Comparison of ENCODE assay signal across 16 cellular contexts in genomic region chr14:56810341-56810740, GRCh38. TPM values are rescaled to one million over a fixed set of nuclear protein-coding genes. Genes with fewer than 3 reads are reported as not detected.
A peak's percentile ranks its signal among the peaks of the same experiment; 100 is the strongest.
DNase-seq lines count a peak whose midpoint lies in the region; ATAC-seq lines count a peak whose summit lies in the region.
"Had no signal": no experiment of that assay in that cellular context is flagged by ENCODE, and none has a peak within 500 bp of the region (broad histone marks: within the 10 kb centered on the region; RNA-seq: fewer than 3 reads in every experiment).

OTX2 (minus strand) TSS chr14:56810479; CDS start chr14:56805456, 5,023 bp downstream.

- ATAC-seq in activated T-cell treated with anti-CD3 and anti-CD28 coated beads, Interleukin-2, amount 50 U/mL, for 72 hours (replicated peaks in 1 of 2): no peak
- no peak for ATAC-seq in stimulated activated naive B cell treated with anti-CD40 and anti-IgM and Interleukin-4, amounts not matched to agents 10 μg/mL and 1 μg/mL and 100 μg/mL, for 72 hours (replicated peaks)
- no peak for ATAC-seq in HG03565 (IDR thresholded peaks at IDR 0.05; ENCODE audit: unreplicated experiment)
- ATAC-seq: esophagus mucosa had no signal

- H3K36me3 ChIP-seq in iPS-15b (ENCODE audit: control insufficient read depth, insufficient read depth, low read length): no peaks in the 10 kb centered on the region
- H3K36me3 ChIP-seq: brain microvascular endothelial cell, uterus had no signal

- no peak within 1 kb of the TSS for H3K9ac ChIP-seq in iPS-15b (ENCODE audit: low read depth, low read length)

- CTCF ChIA-PET in activated CD4-positive, alpha-beta memory T cell treated with anti-CD3 and anti-CD28 coated beads for 36 hours (lab: Charles Lee): no interaction called here

- peaks cover 88% of the 10 kb centered on the region for H3K27me3 Mint-ChIP-seq in activated T-cell treated with anti-CD3 and anti-CD28 coated beads, Interleukin-2, amount 50 U/mL, for 72 hours (ENCODE audit: low read depth)
- peaks cover 72% of the 10 kb centered on the region for H3K27me3 Mint-ChIP-seq in activated CD4-positive, alpha-beta memory T cell treated with anti-CD3 and anti-CD28 coated beads for 36 hours
- peaks cover 69 to 81% of the 10 kb centered on the region in 2 donors for H3K27me3 Mint-ChIP-seq in stimulated activated naive B cell treated with anti-CD40 and anti-IgM and Interleukin-4, amounts not matched to agents 10 μg/mL and 1 μg/mL and 100 μg/mL, for 72 hours

- peak within 1 kb of the TSS; percentile 57 for H3K4me3 ChIP-seq in iPS-15b (ENCODE audit: low read depth, low read length)
- H3K4me3 ChIP-seq: uterus had no signal

- H3K4me3 Mint-ChIP-seq in activated T-cell treated with anti-CD3 and anti-CD28 coated beads, Interleukin-2, amount 50 U/mL, for 72 hours: peak within 1 kb of the TSS; percentile 61 to 69
- peak within 1 kb of the TSS; percentile 24 for H3K4me3 Mint-ChIP-seq in activated CD4-positive, alpha-beta memory T cell treated with anti-CD3 and anti-CD28 coated beads for 36 hours
- H3K4me3 Mint-ChIP-seq in stimulated activated naive B cell treated with anti-CD40 and anti-IgM and Interleukin-4, amounts not matched to agents 10 μg/mL and 1 μg/mL and 100 μg/mL, for 72 hours: peak within 1 kb of the TSS; percentile 64 to 70

- POLR2A ChIA-PET in activated CD4-positive, alpha-beta memory T cell treated with anti-CD3 and anti-CD28 coated beads for 36 hours (lab: Charles Lee): no interaction called here

- DNase-seq in activated T-cell treated with anti-CD3 and anti-CD28 coated beads, Interleukin-2, amount 50 U/mL, for 72 hours: no peak
- DNase-seq in activated T-cell treated with anti-CD3 and anti-CD28 coated beads for 4 hours (no peak), OCI-M2 (lab: John Stamatoyannopoulos, UW; ENCODE audit: unreplicated experiment) (no peak)
- DNase-seq in activated CD4-positive, alpha-beta memory T cell treated with anti-CD3 and anti-CD28 coated beads for 36 hours: no peak
- no peak for DNase-seq in stimulated activated naive B cell treated with anti-CD40 and anti-IgM and Interleukin-4, amounts not matched to agents 10 μg/mL and 1 μg/mL and 100 μg/mL, for 72 hours
- no peak for DNase-seq in activated CD4-positive, CD25-positive, alpha-beta regulatory T cell treated with anti-CD3 and anti-CD28 coated beads, Interleukin-2, amount 50 U/mL, for 72 hours
- DNase-seq: activated CD8-positive, alpha-beta memory T cell treated with anti-CD3 and anti-CD28 coated beads, Interleukin-2, amount 50 U/mL, for 48 hours; brain microvascular endothelial cell; DMS79 treated with DMSO at 0.1 percent for 48 hours; Kasumi-1; small intestine; uterus had no signal

- H3K4me1 Mint-ChIP-seq in activated T-cell treated with anti-CD3 and anti-CD28 coated beads, Interleukin-2, amount 50 U/mL, for 72 hours (ENCODE audit: low read depth): peaks cover 35% of the 10 kb centered on the region
- H3K4me1 Mint-ChIP-seq in activated CD4-positive, alpha-beta memory T cell treated with anti-CD3 and anti-CD28 coated beads for 36 hours (ENCODE audit: low read depth): peaks cover 20% of the 10 kb centered on the region
- peaks cover 9 to 24% of the 10 kb centered on the region in 2 donors for H3K4me1 Mint-ChIP-seq in stimulated activated naive B cell treated with anti-CD40 and anti-IgM and Interleukin-4, amounts not matched to agents 10 μg/mL and 1 μg/mL and 100 μg/mL, for 72 hours

- peaks cover 7 to 17% of the 10 kb centered on the region in 2 donors for H3K36me3 Mint-ChIP-seq in activated T-cell treated with anti-CD3 and anti-CD28 coated beads, Interleukin-2, amount 50 U/mL, for 72 hours (ENCODE audit: insufficient read depth in 2 of 2)
- peaks cover 17% of the 10 kb centered on the region for H3K36me3 Mint-ChIP-seq in activated CD4-positive, alpha-beta memory T cell treated with anti-CD3 and anti-CD28 coated beads for 36 hours
- peaks cover 9 to 11% of the 10 kb centered on the region in 2 donors for H3K36me3 Mint-ChIP-seq in stimulated activated naive B cell treated with anti-CD40 and anti-IgM and Interleukin-4, amounts not matched to agents 10 μg/mL and 1 μg/mL and 100 μg/mL, for 72 hours

- peaks cover 73% of the 10 kb centered on the region for H3K27me3 ChIP-seq in iPS-15b (ENCODE audit: control insufficient read depth, insufficient read depth, low read length)

- H3K27ac Mint-ChIP-seq in activated T-cell treated with anti-CD3 and anti-CD28 coated beads, Interleukin-2, amount 50 U/mL, for 72 hours: peak within 1 kb of the TSS; percentile 85
- H3K27ac Mint-ChIP-seq in activated CD4-positive, alpha-beta memory T cell treated with anti-CD3 and anti-CD28 coated beads for 36 hours: peak within 1 kb of the TSS; percentile 58
- peak within 1 kb of the TSS; percentile 93 for H3K27ac Mint-ChIP-seq in stimulated activated naive B cell treated with anti-CD40 and anti-IgM and Interleukin-4, amounts not matched to agents 10 μg/mL and 1 μg/mL and 100 μg/mL, for 72 hours

- H3K4me1 ChIP-seq in iPS-15b (ENCODE audit: control insufficient read depth, insufficient read depth, low read length): peaks cover 32% of the 10 kb centered on the region

- intact Hi-C loops in activated CD4-positive, alpha-beta memory T cell treated with anti-CD3 and anti-CD28 coated beads for 36 hours (cut with micrococcal nuclease): loop anchor here (10.0 kb wide), 1 partner anchor 254 kb away; no protein-coding TSS in a partner anchor

- H3K9me3 Mint-ChIP-seq in activated T-cell treated with anti-CD3 and anti-CD28 coated beads, Interleukin-2, amount 50 U/mL, for 72 hours: no peaks in the 10 kb centered on the region
- H3K9me3 Mint-ChIP-seq in activated CD4-positive, alpha-beta memory T cell treated with anti-CD3 and anti-CD28 coated beads for 36 hours: no peaks in the 10 kb centered on the region
- H3K9me3 Mint-ChIP-seq in stimulated activated naive B cell treated with anti-CD40 and anti-IgM and Interleukin-4, amounts not matched to agents 10 μg/mL and 1 μg/mL and 100 μg/mL, for 72 hours: peaks cover 3 to 10% of the 10 kb centered on the region in 2 donors

- H3K9me3 ChIP-seq in iPS-15b (ENCODE audit: control insufficient read depth, insufficient read depth, low read length): no peaks in the 10 kb centered on the region
- H3K9me3 ChIP-seq: uterus had no signal

RNA-seq across cellular contexts. Expression of gene OTX2, which starts in this region (rescaled TPM):
- total RNA-seq in activated T-cell treated with anti-CD3 and anti-CD28 coated beads, Interleukin-2, amount 50 U/mL, for 72 hours: not detected
- not detected for total RNA-seq in activated CD4-positive, alpha-beta memory T cell treated with anti-CD3 and anti-CD28 coated beads for 36 hours
- total RNA-seq: esophagus mucosa; T-helper 2 cell treated with Interferon-gamma antibody and Interleukin-4, amounts not matched to agents 100 ng/mL and 5 ng/mL, for 36 hours; uterus had no signal
